Comparison of ENCODE assay signal across 1 cellular context in genomic region chr1:180156631-180157091, GRCh38.
A peak's percentile ranks its signal among the peaks of the same experiment; 100 is the strongest.
TF ChIP-seq lines count a peak whose summit lies in the region.

No MANE protein-coding gene starts in this region.

TF ChIP-seq in K562, 482 proteins besides CTCF, POLR2A, EP300 and RAD21 (continued from another document and continues in another):
- TF ChIP-seq, protein P1, sequence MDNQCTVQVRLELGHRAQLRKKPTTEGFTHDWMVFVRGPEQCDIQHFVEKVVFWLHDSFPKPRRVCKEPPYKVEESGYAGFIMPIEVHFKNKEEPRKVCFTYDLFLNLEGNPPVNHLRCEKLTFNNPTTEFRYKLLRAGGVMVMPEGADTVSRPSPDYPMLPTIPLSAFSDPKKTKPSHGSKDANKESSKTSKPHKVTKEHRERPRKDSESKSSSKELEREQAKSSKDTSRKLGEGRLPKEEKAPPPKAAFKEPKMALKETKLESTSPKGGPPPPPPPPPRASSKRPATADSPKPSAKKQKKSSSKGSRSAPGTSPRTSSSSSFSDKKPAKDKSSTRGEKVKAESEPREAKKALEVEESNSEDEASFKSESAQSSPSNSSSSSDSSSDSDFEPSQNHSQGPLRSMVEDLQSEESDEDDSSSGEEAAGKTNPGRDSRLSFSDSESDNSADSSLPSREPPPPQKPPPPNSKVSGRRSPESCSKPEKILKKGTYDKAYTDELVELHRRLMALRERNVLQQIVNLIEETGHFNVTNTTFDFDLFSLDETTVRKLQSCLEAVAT (IDR thresholded peaks at IDR 0.05), result 0 out of 4 replicates have a peak, but pooled peaks of 1 of the 2 experiments have one; percentile 8
- TF ChIP-seq NFE2 (IDR thresholded peaks at IDR 0.05; ENCODE audit: low read depth) (peak; percentile 48; the same call in 1 of the 2 replicates), BCL6 (CRISPR knock-in tag; IDR thresholded peaks at IDR 0.05) (no peak), SRSF9 (IDR thresholded peaks at IDR 0.05; ENCODE audit: borderline replicate concordance, low read depth, low read length) (no peak), SMAD2 (IDR thresholded peaks at IDR 0.05; ENCODE audit: low read depth, low read length) (no peak), BHLHE40 (IDR thresholded peaks at IDR 0.05; ENCODE audit: low read length) (peak; percentile 38; the same call in 1 of the 2 replicates), BCOR (IDR thresholded peaks at IDR 0.05) (no peak), ZEB2 (IDR thresholded peaks at IDR 0.05) (0 out of 2 replicates have a peak, but pooled peaks have one; percentile 29), FOXM1 (IDR thresholded peaks at IDR 0.05; ENCODE audit: low read depth) (peak; percentile 57), FOXM1 (CRISPR knock-in tag; IDR thresholded peaks at IDR 0.05; ENCODE audit: low read depth) (no peak), FIP1L1 (IDR thresholded peaks at IDR 0.05; ENCODE audit: low read depth, low read length, poor library complexity, severe bottlenecking) (no peak), CBFA2T2 (conservative IDR thresholded peaks at IDR 0.05) (peak; percentile 88), GATA2 (CRISPR knock-in tag; IDR thresholded peaks at IDR 0.05) (peak; percentile 67), NCOR1 (IDR thresholded peaks at IDR 0.05) (peak; percentile 73), LEF1 (IDR thresholded peaks at IDR 0.05) (no peak), KLF1 (tag; IDR thresholded peaks at IDR 0.05) (no peak), ZNF282 (CRISPR knock-in tag; IDR thresholded peaks at IDR 0.05) (no peak), SFPQ (IDR thresholded peaks at IDR 0.05; ENCODE audit: low read depth, low read length) (no peak), ZNF263 (CRISPR knock-in tag; IDR thresholded peaks at IDR 0.05; ENCODE audit: borderline replicate concordance) (peak; percentile 99), ZFPM2 (CRISPR knock-in tag; IDR thresholded peaks at IDR 0.05) (no peak), SMAD4 (CRISPR knock-in tag; conservative IDR thresholded peaks at IDR 0.05) (peak; percentile 63; the same call in 1 of the 2 replicates), TCF3 (CRISPR knock-in tag; IDR thresholded peaks at IDR 0.05) (peak; percentile 89), RFX7 (CRISPR knock-in tag; IDR thresholded peaks at IDR 0.05) (no peak), ZNF551 (CRISPR knock-in tag; IDR thresholded peaks at IDR 0.05) (no peak), ATF6 (CRISPR knock-in tag; IDR thresholded peaks at IDR 0.05) (0 out of 2 replicates have a peak, but pooled peaks have one; percentile 34), CXXC5 (CRISPR knock-in tag; IDR thresholded peaks at IDR 0.05) (peak; percentile 54; the same call in 1 of the 2 replicates), NCOA1 (IDR thresholded peaks at IDR 0.05; ENCODE audit: low read depth) (peak; percentile 30; the same call in 1 of the 2 replicates), POLR2AphosphoS5 (IDR thresholded peaks at IDR 0.05; ENCODE audit: control insufficient read depth, insufficient read depth, low read depth, low read length) (peak; percentile 24; the same call in 1 of the 2 replicates), STAT5A (IDR thresholded peaks at IDR 0.05; ENCODE audit: borderline replicate concordance, low read length) (0 out of 2 replicates have a peak, but pooled peaks have one; percentile 31), SAFB (IDR thresholded peaks at IDR 0.05; ENCODE audit: borderline replicate concordance, low read depth, low read length) (no peak), MAFG (tag; conservative IDR thresholded peaks at IDR 0.05) (peak; percentile 25; the same call in 1 of the 2 replicates), ZNF23 (CRISPR knock-in tag; IDR thresholded peaks at IDR 0.05) (no peak), TAL1 (IDR thresholded peaks at IDR 0.05) (peak; percentile 85)
- TF ChIP-seq, protein P2, sequence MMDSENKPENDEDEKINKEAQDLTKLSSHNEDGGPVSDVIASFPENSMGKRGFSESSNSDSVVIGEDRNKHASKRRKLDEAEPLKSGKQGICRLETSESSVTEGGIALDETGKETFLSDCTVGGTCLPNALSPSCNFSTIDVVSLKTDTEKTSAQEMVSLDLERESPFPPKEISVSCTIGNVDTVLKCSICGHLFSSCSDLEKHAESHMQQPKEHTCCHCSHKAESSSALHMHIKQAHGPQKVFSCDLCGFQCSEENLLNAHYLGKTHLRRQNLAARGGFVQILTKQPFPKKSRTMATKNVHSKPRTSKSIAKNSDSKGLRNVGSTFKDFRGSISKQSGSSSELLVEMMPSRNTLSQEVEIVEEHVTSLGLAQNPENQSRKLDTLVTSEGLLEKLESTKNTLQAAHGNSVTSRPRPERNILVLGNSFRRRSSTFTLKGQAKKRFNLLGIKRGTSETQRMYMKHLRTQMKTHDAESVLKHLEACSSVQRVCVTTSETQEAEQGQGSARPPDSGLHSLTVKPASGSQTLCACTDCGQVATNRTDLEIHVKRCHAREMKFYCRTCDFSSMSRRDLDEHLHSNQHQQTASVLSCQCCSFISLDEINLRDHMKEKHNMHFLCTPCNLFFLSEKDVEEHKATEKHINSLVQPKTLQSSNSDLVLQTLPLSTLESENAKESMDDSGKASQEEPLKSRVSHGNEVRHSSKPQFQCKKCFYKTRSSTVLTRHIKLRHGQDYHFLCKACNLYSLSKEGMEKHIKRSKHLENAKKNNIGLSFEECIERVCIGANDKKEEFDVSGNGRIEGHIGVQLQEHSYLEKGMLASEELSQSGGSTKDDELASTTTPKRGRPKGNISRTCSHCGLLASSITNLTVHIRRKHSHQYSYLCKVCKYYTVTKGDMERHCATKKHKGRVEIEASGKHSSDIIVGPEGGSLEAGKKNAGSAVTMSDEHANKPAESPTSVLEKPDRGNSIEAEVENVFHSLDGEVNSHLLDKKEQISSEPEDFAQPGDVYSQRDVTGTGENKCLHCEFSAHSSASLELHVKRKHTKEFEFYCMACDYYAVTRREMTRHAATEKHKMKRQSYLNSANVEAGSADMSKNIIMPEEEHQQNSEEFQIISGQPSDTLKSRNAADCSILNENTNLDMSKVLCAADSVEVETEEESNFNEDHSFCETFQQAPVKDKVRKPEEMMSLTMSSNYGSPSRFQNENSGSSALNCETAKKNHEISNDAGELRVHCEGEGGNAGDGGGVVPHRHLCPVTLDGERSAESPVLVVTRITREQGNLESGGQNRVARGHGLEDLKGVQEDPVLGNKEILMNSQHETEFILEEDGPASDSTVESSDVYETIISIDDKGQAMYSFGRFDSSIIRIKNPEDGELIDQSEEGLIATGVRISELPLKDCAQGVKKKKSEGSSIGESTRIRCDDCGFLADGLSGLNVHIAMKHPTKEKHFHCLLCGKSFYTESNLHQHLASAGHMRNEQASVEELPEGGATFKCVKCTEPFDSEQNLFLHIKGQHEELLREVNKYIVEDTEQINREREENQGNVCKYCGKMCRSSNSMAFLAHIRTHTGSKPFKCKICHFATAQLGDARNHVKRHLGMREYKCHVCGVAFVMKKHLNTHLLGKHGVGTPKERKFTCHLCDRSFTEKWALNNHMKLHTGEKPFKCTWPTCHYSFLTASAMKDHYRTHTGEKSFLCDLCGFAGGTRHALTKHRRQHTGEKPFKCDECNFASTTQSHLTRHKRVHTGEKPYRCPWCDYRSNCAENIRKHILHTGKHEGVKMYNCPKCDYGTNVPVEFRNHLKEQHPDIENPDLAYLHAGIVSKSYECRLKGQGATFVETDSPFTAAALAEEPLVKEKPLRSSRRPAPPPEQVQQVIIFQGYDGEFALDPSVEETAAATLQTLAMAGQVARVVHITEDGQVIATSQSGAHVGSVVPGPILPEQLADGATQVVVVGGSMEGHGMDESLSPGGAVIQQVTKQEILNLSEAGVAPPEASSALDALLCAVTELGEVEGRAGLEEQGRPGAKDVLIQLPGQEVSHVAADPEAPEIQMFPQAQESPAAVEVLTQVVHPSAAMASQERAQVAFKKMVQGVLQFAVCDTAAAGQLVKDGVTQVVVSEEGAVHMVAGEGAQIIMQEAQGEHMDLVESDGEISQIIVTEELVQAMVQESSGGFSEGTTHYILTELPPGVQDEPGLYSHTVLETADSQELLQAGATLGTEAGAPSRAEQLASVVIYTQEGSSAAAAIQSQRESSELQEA (IDR thresholded peaks at IDR 0.05; ENCODE audit: low read depth), result no peak
- TF ChIP-seq, protein P3, sequence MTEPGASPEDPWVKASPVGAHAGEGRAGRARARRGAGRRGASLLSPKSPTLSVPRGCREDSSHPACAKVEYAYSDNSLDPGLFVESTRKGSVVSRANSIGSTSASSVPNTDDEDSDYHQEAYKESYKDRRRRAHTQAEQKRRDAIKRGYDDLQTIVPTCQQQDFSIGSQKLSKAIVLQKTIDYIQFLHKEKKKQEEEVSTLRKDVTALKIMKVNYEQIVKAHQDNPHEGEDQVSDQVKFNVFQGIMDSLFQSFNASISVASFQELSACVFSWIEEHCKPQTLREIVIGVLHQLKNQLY (CRISPR knock-in tag; conservative IDR thresholded peaks at IDR 0.05), result no peak
- TF ChIP-seq, protein P4, sequence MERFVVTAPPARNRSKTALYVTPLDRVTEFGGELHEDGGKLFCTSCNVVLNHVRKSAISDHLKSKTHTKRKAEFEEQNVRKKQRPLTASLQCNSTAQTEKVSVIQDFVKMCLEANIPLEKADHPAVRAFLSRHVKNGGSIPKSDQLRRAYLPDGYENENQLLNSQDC (CRISPR knock-in tag; IDR thresholded peaks at IDR 0.05), result no peak
- TF ChIP-seq, protein P5, sequence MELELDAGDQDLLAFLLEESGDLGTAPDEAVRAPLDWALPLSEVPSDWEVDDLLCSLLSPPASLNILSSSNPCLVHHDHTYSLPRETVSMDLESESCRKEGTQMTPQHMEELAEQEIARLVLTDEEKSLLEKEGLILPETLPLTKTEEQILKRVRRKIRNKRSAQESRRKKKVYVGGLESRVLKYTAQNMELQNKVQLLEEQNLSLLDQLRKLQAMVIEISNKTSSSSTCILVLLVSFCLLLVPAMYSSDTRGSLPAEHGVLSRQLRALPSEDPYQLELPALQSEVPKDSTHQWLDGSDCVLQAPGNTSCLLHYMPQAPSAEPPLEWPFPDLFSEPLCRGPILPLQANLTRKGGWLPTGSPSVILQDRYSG (tag; conservative IDR thresholded peaks at IDR 0.05; ENCODE audit: low read depth), result no peak
- TF ChIP-seq, protein P6, sequence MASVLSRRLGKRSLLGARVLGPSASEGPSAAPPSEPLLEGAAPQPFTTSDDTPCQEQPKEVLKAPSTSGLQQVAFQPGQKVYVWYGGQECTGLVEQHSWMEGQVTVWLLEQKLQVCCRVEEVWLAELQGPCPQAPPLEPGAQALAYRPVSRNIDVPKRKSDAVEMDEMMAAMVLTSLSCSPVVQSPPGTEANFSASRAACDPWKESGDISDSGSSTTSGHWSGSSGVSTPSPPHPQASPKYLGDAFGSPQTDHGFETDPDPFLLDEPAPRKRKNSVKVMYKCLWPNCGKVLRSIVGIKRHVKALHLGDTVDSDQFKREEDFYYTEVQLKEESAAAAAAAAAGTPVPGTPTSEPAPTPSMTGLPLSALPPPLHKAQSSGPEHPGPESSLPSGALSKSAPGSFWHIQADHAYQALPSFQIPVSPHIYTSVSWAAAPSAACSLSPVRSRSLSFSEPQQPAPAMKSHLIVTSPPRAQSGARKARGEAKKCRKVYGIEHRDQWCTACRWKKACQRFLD (CRISPR knock-in tag; IDR thresholded peaks at IDR 0.05), result no peak; the same call in 1 of the 2 replicates
- TF ChIP-seq, protein P7, sequence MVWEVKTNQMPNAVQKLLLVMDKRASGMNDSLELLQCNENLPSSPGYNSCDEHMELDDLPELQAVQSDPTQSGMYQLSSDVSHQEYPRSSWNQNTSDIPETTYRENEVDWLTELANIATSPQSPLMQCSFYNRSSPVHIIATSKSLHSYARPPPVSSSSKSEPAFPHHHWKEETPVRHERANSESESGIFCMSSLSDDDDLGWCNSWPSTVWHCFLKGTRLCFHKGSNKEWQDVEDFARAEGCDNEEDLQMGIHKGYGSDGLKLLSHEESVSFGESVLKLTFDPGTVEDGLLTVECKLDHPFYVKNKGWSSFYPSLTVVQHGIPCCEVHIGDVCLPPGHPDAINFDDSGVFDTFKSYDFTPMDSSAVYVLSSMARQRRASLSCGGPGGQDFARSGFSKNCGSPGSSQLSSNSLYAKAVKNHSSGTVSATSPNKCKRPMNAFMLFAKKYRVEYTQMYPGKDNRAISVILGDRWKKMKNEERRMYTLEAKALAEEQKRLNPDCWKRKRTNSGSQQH (CRISPR knock-in tag; IDR thresholded peaks at IDR 0.05), result no peak
